Comparison of ENCODE assay signal across 5 cellular contexts in genomic region chr9:77408521-77408920, GRCh38.
DNase-seq lines count a peak whose midpoint lies in the region; ATAC-seq, FAIRE-seq and TF ChIP-seq lines count a peak whose summit lies in the region.
"Not testable (repeated sequence)": the region's sequence is repeated elsewhere in the genome, so short reads cannot be mapped to it uniquely, and the experiment has no call there.

No MANE protein-coding gene starts in this region.

- not testable (repeated sequence) for TF ChIP-seq EP300 in HepG2 (IDR thresholded peaks at IDR 0.05; ENCODE audit: low read depth in 2 of 2, low read length in 2 of 2); HepG2 (CRISPR knock-in tag; IDR thresholded peaks at IDR 0.05; ENCODE audit: borderline replicate concordance)

- H3K36me3 Mint-ChIP-seq in endodermal cell (ENCODE audit: low read depth) (peaks cover 48% of the 10 kb centered on the region), endothelial cell (ENCODE audit: low read depth, unreplicated experiment) (peaks cover 54% of the 10 kb centered on the region), type B pancreatic cell (peaks cover 32% of the 10 kb centered on the region)

- not testable (repeated sequence) for H2AFZ ChIP-seq in DND-41 (ENCODE audit: low read depth, low read length); HepG2 (ENCODE audit: low read length)

- WGBS in endodermal cell (ENCODE audit: insufficient coverage in 1 of 2, insufficient read length in 1 of 2), 2 experiments = 93% methylated on average over 9 of the region's 9 CpGs; no CpG with 5 or more reads in 1 of the 2 experiments
- WGBS in HepG2 (ENCODE audit: low lambda C conversion rate) = 100% methylated on average over 1 of the region's 9 CpGs

- H3K79me2 ChIP-seq in DND-41 (ENCODE audit: insufficient read depth, low read length); HepG2 (ENCODE audit: insufficient read depth, low read length): not testable (repeated sequence)

- H3K36me3 ChIP-seq in DND-41 (ENCODE audit: insufficient read depth, low read length) (peaks cover 24% of the 10 kb centered on the region), endodermal cell (ENCODE audit: control insufficient read depth, insufficient read depth, low read length) (peaks cover 25% of the 10 kb centered on the region)
- not testable (repeated sequence) for H3K36me3 ChIP-seq in HepG2 (replicated peaks in 1 of 2; ENCODE audit: control insufficient read depth in 1 of 2, insufficient read depth in 2 of 2, low read length in 2 of 2)

- H3K9me3 Mint-ChIP-seq in endodermal cell (peaks cover 46% of the 10 kb centered on the region), endothelial cell (ENCODE audit: unreplicated experiment) (peaks cover 12% of the 10 kb centered on the region), type B pancreatic cell (peaks cover 13% of the 10 kb centered on the region)

- H3K27me3 Mint-ChIP-seq in endodermal cell (ENCODE audit: insufficient read depth); endothelial cell (ENCODE audit: unreplicated experiment); type B pancreatic cell: not testable (repeated sequence)

- not testable (repeated sequence) for TF ChIP-seq CTCF in DND-41 (IDR thresholded peaks at IDR 0.05; ENCODE audit: borderline replicate concordance, extremely low read depth, low read length, poor library complexity, severe bottlenecking); endodermal cell (conservative IDR thresholded peaks at IDR 0.05); endothelial cell (IDR thresholded peaks at IDR 0.05; ENCODE audit: unreplicated experiment); HepG2 (CRISPR knock-in tag; IDR thresholded peaks at IDR 0.05); type B pancreatic cell (conservative IDR thresholded peaks at IDR 0.05)

- in situ Hi-C loops in HepG2 (cut with HindIII; ENCODE audit: extremely low pct_ligation_motif_present, low pct_unique_long_range_greater_than_20kb) = not testable (repeated sequence)

- DNase-seq in DND-41 (peak; percentile 19), type B pancreatic cell (ENCODE audit: extremely low spot score, unreplicated experiment) (peak; percentile 42)
- not testable (repeated sequence) for DNase-seq in endodermal cell; endothelial cell (ENCODE audit: low spot score); HepG2 (ENCODE audit: low spot score)

- not testable (repeated sequence) for BruUV-seq in HepG2 (replicated peaks; lab: Mats Ljungman, UMichigan)

- CTCF ChIA-PET in HepG2 (lab: Yijun Ruan, JAX; ENCODE audit: low intra/inter-chr PET ratio, low total read pairs) = not testable (repeated sequence)

- H3K27me3 ChIP-seq in DND-41 (ENCODE audit: insufficient read depth, low read length, poor library complexity); endodermal cell (ENCODE audit: control insufficient read depth, insufficient read depth, low read length, poor library complexity, severe bottlenecking); HepG2 (ENCODE audit: control insufficient read depth in 1 of 2, insufficient read depth in 2 of 2, low read length in 2 of 2): not testable (repeated sequence)

- H3K4me1 Mint-ChIP-seq in endodermal cell; endothelial cell (ENCODE audit: unreplicated experiment); type B pancreatic cell (ENCODE audit: unreplicated experiment): not testable (repeated sequence)

- intact Hi-C loops in HepG2 (cut with micrococcal nuclease; ENCODE audit: unreplicated experiment) = not testable (repeated sequence)

- H3K4me1 ChIP-seq in DND-41 (ENCODE audit: insufficient read depth, low read length); endodermal cell (ENCODE audit: control insufficient read depth, insufficient read depth, low read length); HepG2 (ENCODE audit: insufficient read depth, low read length): not testable (repeated sequence)

- not testable (repeated sequence) for H3K9ac ChIP-seq in DND-41 (ENCODE audit: low read depth, low read length); endodermal cell (ENCODE audit: extremely low read depth, low read length, poor library complexity, severe bottlenecking); HepG2 (ENCODE audit: insufficient read depth, low read depth, low read length)

- H3K9me3 ChIP-seq in DND-41 (ENCODE audit: insufficient read depth, low read length, severe bottlenecking); HepG2 (ENCODE audit: low read length): not testable (repeated sequence)
- peaks cover 24% of the 10 kb centered on the region for H3K9me3 ChIP-seq in endodermal cell (ENCODE audit: control insufficient read depth, low read length)

- not testable (repeated sequence) for TF ChIP-seq POLR2A in HepG2 (IDR thresholded peaks at IDR 0.05; ENCODE audit: insufficient read depth in 1 of 2, low read depth in 2 of 2, low read length in 2 of 2)

- H4K20me1 ChIP-seq in DND-41 (ENCODE audit: insufficient read depth, low read length); HepG2 (ENCODE audit: insufficient read depth, low read length): not testable (repeated sequence)

- H3K4me3 Mint-ChIP-seq in endodermal cell, type B pancreatic cell: not testable (repeated sequence)
- H3K4me3 Mint-ChIP-seq in endothelial cell (ENCODE audit: unreplicated experiment) = peak overlapping the region; percentile 89

- FAIRE-seq in HepG2 (lab: Jason Lieb, UNC) = not testable (repeated sequence)

- H3K4me3 ChIP-seq in DND-41 (ENCODE audit: low read depth in 1 of 2, low read length in 2 of 2); HepG2 (replicated peaks in 1 of 3; ENCODE audit: insufficient read depth in 1 of 3, low read depth in 2 of 3, low read length in 3 of 3): not testable (repeated sequence)
- peak overlapping the region; percentile 58 for H3K4me3 ChIP-seq in endodermal cell (ENCODE audit: low read length)

- H3K27ac Mint-ChIP-seq in endodermal cell; endothelial cell (ENCODE audit: unreplicated experiment); type B pancreatic cell: not testable (repeated sequence)

- not testable (repeated sequence) for H3K4me2 ChIP-seq in DND-41 (ENCODE audit: insufficient read depth, low read length); HepG2 (ENCODE audit: low read depth, low read length)

- not testable (repeated sequence) for H3K27ac ChIP-seq in DND-41 (ENCODE audit: low read length); endodermal cell (ENCODE audit: low read depth, low read length); HepG2 (ENCODE audit: extremely low read length, insufficient read depth, low read length)

- not testable (repeated sequence) for TF ChIP-seq RAD21 in HepG2 (CRISPR knock-in tag; IDR thresholded peaks at IDR 0.05)

- POLR2A ChIA-PET in HepG2 (lab: Yijun Ruan, JAX) = not testable (repeated sequence)

- ATAC-seq in DND-41 (ENCODE audit: insufficient read depth, low read depth); HepG2: not testable (repeated sequence)

TF ChIP-seq in HepG2, 621 proteins besides CTCF, POLR2A, EP300 and RAD21:
- peak; percentile 63 for TF ChIP-seq ZBTB33 (CRISPR knock-in tag; IDR thresholded peaks at IDR 0.05)
- TF ChIP-seq ZNF281 (CRISPR knock-in tag; IDR thresholded peaks at IDR 0.05; ENCODE audit: borderline replicate concordance) = peak; percentile 58; the same call in 1 of the 2 replicates
TF ChIP-seq in HepG2: peak in this region for 2; not testable (repeated sequence) for 619.
